Comparison of ENCODE assay signal across 1 cellular context in the genomic region with DNA sequence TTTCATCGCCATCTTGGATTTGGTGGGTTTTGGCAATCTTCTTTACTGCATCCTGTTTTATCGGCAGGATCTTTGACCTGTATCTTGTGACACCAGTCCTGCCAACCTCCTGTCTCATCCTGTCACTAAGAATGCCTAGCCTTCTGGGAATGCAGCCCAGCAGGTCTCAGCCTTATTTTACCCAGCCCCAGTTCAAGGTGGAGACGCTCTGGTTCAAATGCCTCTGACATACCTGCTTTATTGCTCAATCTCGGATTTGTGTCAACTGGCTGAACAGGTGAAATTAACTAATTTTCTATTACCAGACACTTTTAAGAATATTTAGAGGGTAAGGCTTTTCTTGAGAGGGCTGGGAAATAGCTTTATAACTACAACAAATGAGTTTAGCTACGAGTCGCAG.
TF ChIP-seq lines count a peak whose summit lies in the region.

No MANE protein-coding gene starts in this region.

TF ChIP-seq in SK-N-SH, 30 proteins besides CTCF, POLR2A, EP300 and RAD21 (continued from another document):
- TF ChIP-seq, protein P1, sequence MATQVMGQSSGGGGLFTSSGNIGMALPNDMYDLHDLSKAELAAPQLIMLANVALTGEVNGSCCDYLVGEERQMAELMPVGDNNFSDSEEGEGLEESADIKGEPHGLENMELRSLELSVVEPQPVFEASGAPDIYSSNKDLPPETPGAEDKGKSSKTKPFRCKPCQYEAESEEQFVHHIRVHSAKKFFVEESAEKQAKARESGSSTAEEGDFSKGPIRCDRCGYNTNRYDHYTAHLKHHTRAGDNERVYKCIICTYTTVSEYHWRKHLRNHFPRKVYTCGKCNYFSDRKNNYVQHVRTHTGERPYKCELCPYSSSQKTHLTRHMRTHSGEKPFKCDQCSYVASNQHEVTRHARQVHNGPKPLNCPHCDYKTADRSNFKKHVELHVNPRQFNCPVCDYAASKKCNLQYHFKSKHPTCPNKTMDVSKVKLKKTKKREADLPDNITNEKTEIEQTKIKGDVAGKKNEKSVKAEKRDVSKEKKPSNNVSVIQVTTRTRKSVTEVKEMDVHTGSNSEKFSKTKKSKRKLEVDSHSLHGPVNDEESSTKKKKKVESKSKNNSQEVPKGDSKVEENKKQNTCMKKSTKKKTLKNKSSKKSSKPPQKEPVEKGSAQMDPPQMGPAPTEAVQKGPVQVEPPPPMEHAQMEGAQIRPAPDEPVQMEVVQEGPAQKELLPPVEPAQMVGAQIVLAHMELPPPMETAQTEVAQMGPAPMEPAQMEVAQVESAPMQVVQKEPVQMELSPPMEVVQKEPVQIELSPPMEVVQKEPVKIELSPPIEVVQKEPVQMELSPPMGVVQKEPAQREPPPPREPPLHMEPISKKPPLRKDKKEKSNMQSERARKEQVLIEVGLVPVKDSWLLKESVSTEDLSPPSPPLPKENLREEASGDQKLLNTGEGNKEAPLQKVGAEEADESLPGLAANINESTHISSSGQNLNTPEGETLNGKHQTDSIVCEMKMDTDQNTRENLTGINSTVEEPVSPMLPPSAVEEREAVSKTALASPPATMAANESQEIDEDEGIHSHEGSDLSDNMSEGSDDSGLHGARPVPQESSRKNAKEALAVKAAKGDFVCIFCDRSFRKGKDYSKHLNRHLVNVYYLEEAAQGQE (IDR thresholded peaks at IDR 0.05; ENCODE audit: low read depth, low read length) = no peak
